8 cellular contexts compared by ENCODE assay signal in the genomic region with DNA sequence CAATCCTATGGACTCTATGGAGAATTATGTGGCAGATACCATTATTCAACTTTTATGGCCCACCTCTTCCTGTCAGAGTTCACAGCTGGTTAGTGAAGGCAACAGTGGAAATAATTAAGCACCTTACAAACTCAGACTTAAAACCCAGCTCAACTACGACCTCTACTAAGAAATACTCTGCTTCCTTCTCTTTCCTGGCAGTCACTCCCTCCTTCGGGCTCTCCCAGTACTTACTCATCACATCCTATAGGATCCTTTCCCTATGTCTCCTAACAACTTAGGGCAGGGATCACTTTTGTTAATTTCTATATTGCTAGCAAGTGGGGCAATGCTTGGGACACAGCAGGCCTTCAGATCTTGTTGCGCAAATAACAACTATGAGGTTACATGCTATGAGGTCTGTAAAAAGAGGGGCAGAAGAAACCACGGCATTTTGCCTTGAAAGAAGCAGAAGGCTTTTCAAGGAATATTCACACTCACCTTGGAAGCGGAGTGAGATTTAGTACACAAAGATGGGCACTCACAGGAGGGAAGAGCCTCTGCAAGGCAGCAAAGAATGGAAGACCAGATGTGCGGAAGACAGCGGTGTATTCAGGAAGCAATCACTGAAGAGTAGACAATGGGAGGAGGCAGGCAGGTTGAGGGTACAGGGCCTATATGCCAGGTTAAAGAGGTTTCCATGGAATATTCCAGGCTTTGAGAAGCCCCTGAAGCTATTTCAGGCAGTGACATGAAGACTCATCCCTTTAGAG. TPM values are rescaled to one million over a fixed set of nuclear protein-coding genes. Genes with fewer than 3 reads are reported as not detected.
DNase-seq lines count a peak whose midpoint lies in the region; ATAC-seq and TF ChIP-seq lines count a peak whose summit lies in the region.

No MANE protein-coding gene starts in this region.

- peaks cover 52% of the 10 kb centered on the region for H3K4me1 ChIP-seq in GM23338 (ENCODE audit: insufficient read depth)

- peaks cover 7% of the 10 kb centered on the region; the same call in 1 of the 2 replicates for H3F3A ChIP-seq in GM23338 (replicated peaks; ENCODE audit: low read depth)

- 0 out of 2 replicates have a peak, but pooled peaks cover 8% of the 10 kb centered on the region for H4K20me1 ChIP-seq in GM23338 (replicated peaks; ENCODE audit: insufficient read depth)

- no peak for ATAC-seq in GM23338
- no peak for ATAC-seq in HG03565 (IDR thresholded peaks at IDR 0.05; ENCODE audit: unreplicated experiment)
- no peak for ATAC-seq in HG03442 (IDR thresholded peaks at IDR 0.05; ENCODE audit: unreplicated experiment)

- CTCF ChIA-PET in AG04450 (lab: Charles Lee) = interaction anchor here (1.7 kb wide), 1 partner anchor 127 kb away, joined by 11 read pairs; no protein-coding TSS in a partner anchor

- no peak overlapping the region for H2AFZ ChIP-seq in GM23338

- H3K9me3 Mint-ChIP-seq in GM23338 = no peaks in the 10 kb centered on the region

- peak overlapping the region; percentile 40 for H3K4me3 ChIP-seq in AG04450 (ENCODE audit: low read depth, low read length)
- H3K4me3 ChIP-seq in GM23338 = no peak overlapping the region
- H3K4me3 ChIP-seq in WI38 (ENCODE audit: low read depth, low read length) = peak overlapping the region; percentile 82

- H3K9me3 ChIP-seq in AG04450 (ENCODE audit: control insufficient read depth, insufficient read depth, low read length) = no peaks in the 10 kb centered on the region

- peaks cover 3% of the 10 kb centered on the region for H3K27me3 Mint-ChIP-seq in GM23338 (ENCODE audit: insufficient read depth, low read depth, poor library complexity)

- H3K9me2 ChIP-seq in GM23338 (ENCODE audit: insufficient read depth) = peaks cover 5% of the 10 kb centered on the region; the same call in 1 of the 2 replicates

- H3K4me2 ChIP-seq in GM23338 = peak overlapping the region; percentile 89

- H3K4me3 Mint-ChIP-seq in GM23338 = peak overlapping the region; percentile 47

- POLR2A ChIA-PET in AG04450 (lab: Yijun Ruan, JAX) = no interaction called here

- H3K27ac Mint-ChIP-seq in GM23338 = no peak overlapping the region

- H3K36me3 ChIP-seq in GM23338 (ENCODE audit: insufficient read depth) = no peaks in the 10 kb centered on the region

- DNase-seq in AG04450 (ENCODE audit: low read depth, low spot score) = no peak
- no peak for DNase-seq in GM23338 (ENCODE audit: low spot score)
- DNase-seq in iris pigment epithelial cell (ENCODE audit: low read depth) = peak; percentile 41
- no peak for DNase-seq in globus pallidus (ENCODE audit: low spot score)
- DNase-seq in G401 (ENCODE audit: low spot score) = no peak

- no peak overlapping the region for H3K27ac ChIP-seq in AG04450 (ENCODE audit: low read depth, low read length)
- no peak overlapping the region for H3K27ac ChIP-seq in GM23338 (ENCODE audit: low read depth)

- H3K27me3 ChIP-seq in AG04450 (ENCODE audit: control insufficient read depth, insufficient read depth, low read length) (no peaks in the 10 kb centered on the region), GM23338 (ENCODE audit: insufficient read depth) (peaks cover 8% of the 10 kb centered on the region; the same call in 1 of the 2 replicates)

- in situ Hi-C loops in G401 (cut with HindIII; ENCODE audit: low sequenced_read_pairs) = no loop called here

- no peaks in the 10 kb centered on the region for H3K36me3 Mint-ChIP-seq in GM23338 (ENCODE audit: low read depth)

- TF ChIP-seq CTCF in AG04450 (IDR thresholded peaks at IDR 0.05; ENCODE audit: low read depth, low read length) = no peak
- TF ChIP-seq CTCF in GM23338 (conservative IDR thresholded peaks at IDR 0.05; ENCODE audit: low read depth in 2 of 2) = no peak
- no peak for TF ChIP-seq CTCF in WI38 (IDR thresholded peaks at IDR 0.05; ENCODE audit: low read depth, low read length)

- peaks cover 18% of the 10 kb centered on the region for H3K79me2 ChIP-seq in GM23338 (replicated peaks; ENCODE audit: insufficient read depth)

- peaks cover 36% of the 10 kb centered on the region for H3K4me1 Mint-ChIP-seq in GM23338

TF ChIP-seq in GM23338, 12 proteins besides CTCF, POLR2A, EP300 and RAD21:
- TF ChIP-seq CREB1 (CRISPR knock-in tag; IDR thresholded peaks at IDR 0.05; ENCODE audit: low read depth) (no peak), POLR2AphosphoS5 (IDR thresholded peaks at IDR 0.05; ENCODE audit: low read depth) (no peak), NANOG (IDR thresholded peaks at IDR 0.05; ENCODE audit: borderline replicate concordance) (no peak)
- TF ChIP-seq, protein P1, sequence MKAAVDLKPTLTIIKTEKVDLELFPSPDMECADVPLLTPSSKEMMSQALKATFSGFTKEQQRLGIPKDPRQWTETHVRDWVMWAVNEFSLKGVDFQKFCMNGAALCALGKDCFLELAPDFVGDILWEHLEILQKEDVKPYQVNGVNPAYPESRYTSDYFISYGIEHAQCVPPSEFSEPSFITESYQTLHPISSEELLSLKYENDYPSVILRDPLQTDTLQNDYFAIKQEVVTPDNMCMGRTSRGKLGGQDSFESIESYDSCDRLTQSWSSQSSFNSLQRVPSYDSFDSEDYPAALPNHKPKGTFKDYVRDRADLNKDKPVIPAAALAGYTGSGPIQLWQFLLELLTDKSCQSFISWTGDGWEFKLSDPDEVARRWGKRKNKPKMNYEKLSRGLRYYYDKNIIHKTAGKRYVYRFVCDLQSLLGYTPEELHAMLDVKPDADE (IDR thresholded peaks at IDR 0.05) = no peak
- TF ChIP-seq, protein P2, sequence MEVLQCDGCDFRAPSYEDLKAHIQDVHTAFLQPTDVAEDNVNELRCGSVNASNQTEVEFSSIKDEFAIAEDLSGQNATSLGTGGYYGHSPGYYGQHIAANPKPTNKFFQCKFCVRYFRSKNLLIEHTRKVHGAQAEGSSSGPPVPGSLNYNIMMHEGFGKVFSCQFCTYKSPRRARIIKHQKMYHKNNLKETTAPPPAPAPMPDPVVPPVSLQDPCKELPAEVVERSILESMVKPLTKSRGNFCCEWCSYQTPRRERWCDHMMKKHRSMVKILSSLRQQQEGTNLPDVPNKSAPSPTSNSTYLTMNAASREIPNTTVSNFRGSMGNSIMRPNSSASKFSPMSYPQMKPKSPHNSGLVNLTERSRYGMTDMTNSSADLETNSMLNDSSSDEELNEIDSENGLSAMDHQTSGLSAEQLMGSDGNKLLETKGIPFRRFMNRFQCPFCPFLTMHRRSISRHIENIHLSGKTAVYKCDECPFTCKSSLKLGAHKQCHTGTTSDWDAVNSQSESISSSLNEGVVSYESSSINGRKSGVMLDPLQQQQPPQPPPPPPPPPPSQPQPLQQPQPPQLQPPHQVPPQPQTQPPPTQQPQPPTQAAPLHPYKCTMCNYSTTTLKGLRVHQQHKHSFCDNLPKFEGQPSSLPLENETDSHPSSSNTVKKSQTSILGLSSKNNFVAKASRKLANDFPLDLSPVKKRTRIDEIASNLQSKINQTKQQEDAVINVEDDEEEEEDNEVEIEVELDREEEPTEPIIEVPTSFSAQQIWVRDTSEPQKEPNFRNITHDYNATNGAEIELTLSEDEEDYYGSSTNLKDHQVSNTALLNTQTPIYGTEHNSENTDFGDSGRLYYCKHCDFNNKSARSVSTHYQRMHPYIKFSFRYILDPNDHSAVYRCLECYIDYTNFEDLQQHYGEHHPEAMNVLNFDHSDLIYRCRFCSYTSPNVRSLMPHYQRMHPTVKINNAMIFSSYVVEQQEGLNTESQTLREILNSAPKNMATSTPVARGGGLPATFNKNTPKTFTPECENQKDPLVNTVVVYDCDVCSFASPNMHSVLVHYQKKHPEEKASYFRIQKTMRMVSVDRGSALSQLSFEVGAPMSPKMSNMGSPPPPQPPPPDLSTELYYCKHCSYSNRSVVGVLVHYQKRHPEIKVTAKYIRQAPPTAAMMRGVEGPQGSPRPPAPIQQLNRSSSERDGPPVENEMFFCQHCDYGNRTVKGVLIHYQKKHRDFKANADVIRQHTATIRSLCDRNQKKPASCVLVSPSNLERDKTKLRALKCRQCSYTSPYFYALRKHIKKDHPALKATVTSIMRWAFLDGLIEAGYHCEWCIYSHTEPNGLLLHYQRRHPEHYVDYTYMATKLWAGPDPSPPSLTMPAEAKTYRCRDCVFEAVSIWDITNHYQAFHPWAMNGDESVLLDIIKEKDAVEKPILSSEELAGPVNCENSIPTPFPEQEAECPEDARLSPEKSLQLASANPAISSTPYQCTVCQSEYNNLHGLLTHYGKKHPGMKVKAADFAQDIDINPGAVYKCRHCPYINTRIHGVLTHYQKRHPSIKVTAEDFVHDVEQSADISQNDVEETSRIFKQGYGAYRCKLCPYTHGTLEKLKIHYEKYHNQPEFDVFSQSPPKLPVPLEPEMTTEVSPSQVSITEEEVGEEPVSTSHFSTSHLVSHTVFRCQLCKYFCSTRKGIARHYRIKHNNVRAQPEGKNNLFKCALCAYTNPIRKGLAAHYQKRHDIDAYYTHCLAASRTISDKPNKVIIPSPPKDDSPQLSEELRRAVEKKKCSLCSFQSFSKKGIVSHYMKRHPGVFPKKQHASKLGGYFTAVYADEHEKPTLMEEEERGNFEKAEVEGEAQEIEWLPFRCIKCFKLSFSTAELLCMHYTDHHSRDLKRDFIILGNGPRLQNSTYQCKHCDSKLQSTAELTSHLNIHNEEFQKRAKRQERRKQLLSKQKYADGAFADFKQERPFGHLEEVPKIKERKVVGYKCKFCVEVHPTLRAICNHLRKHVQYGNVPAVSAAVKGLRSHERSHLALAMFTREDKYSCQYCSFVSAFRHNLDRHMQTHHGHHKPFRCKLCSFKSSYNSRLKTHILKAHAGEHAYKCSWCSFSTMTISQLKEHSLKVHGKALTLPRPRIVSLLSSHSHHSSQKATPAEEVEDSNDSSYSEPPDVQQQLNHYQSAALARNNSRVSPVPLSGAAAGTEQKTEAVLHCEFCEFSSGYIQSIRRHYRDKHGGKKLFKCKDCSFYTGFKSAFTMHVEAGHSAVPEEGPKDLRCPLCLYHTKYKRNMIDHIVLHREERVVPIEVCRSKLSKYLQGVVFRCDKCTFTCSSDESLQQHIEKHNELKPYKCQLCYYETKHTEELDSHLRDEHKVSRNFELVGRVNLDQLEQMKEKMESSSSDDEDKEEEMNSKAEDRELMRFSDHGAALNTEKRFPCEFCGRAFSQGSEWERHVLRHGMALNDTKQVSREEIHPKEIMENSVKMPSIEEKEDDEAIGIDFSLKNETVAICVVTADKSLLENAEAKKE (CRISPR knock-in tag; IDR thresholded peaks at IDR 0.05) = no peak

RNA-seq across cellular contexts. Expression of gene STK39, which starts 2.1 kb away (rescaled TPM):
- 18.8 and 25.2 TPM in 2 replicates for polyA plus RNA-seq in AG04450 (2011; rRNA removed)
- polyA minus RNA-seq in AG04450 (2011; rRNA and poly(A)+ RNA removed) = 10.4 and 16.5 TPM in 2 replicates
- 14.2 and 16.9 TPM in 2 replicates for total RNA-seq in GM23338 (2014; rRNA removed; shearing (Covaris generic))
- 9.5 and 10.0 TPM in 2 replicates for polyA plus RNA-seq in GM23338 (2016; fragmentation: Nextera tagmentation; extraction: Ambion mirVana)
- total RNA-seq in G401 (2014; rRNA removed; shearing (Covaris generic)) = 0.68 TPM in 1 of 2 replicates, not detected in the other
